Comparison of ENCODE assay signal across 8 cellular contexts in genomic region chr20:63553933-63554290, GRCh38. TPM values are rescaled to one million over a fixed set of nuclear protein-coding genes. Genes with fewer than 3 reads are reported as not detected.
DNase-seq lines count a peak whose midpoint lies in the region; ATAC-seq and TF ChIP-seq lines count a peak whose summit lies in the region.

Gene FNDC11, plus strand, starts transcription at chr20:63554159. Its CDS starts 1,505 bp downstream, at chr20:63555664.

- DNase-seq in GM10266 (ENCODE audit: extremely low spot score) (peak; percentile 73), naive B cell (peak; percentile 74), NCI-H446 treated with DMSO at 0.1 percent for 48 hours (lab: John Stamatoyannopoulos, UW) (no peak)
- DNase-seq in T-helper 2 cell treated with Interferon-gamma antibody and Interleukin-4, amounts not matched to agents 5 μg/mL and 100 μg/mL, for 36 hours (ENCODE audit: low spot score), result peak; percentile 49
- DNase-seq in effector CD8-positive, alpha-beta T cell (lab: John Stamatoyannopoulos, UW), result peak; percentile 49

- H3K4me1 Mint-ChIP-seq in T-helper 2 cell treated with Interferon-gamma antibody and Interleukin-4, amounts not matched to agents 5 μg/mL and 100 μg/mL, for 36 hours (ENCODE audit: low read depth), result peaks cover 12% of the 10 kb centered on the region
- peaks cover 30 to 57% (median 47%) of the 10 kb centered on the region in 3 donors for H3K4me1 Mint-ChIP-seq in naive B cell

- peak within 1 kb of the TSS; percentile 73 for H3K4me3 Mint-ChIP-seq in T-helper 2 cell treated with Interferon-gamma antibody and Interleukin-4, amounts not matched to agents 5 μg/mL and 100 μg/mL, for 36 hours
- peak within 1 kb of the TSS; percentile 79 to 94 (median 90) for H3K4me3 Mint-ChIP-seq in naive B cell

- peaks cover 19% of the 10 kb centered on the region for H3K27me3 Mint-ChIP-seq in T-helper 2 cell treated with Interferon-gamma antibody and Interleukin-4, amounts not matched to agents 5 μg/mL and 100 μg/mL, for 36 hours (ENCODE audit: low read depth)
- peaks cover 0 to 6% (median 0%) of the 10 kb centered on the region in 3 donors for H3K27me3 Mint-ChIP-seq in naive B cell

- peak within 1 kb of the TSS; percentile 84 for H3K27ac Mint-ChIP-seq in T-helper 2 cell treated with Interferon-gamma antibody and Interleukin-4, amounts not matched to agents 5 μg/mL and 100 μg/mL, for 36 hours
- H3K27ac Mint-ChIP-seq in naive B cell, result peak within 1 kb of the TSS; percentile 96 to 98 (median 97)

- no peak for TF ChIP-seq CTCF in GM10266 (IDR thresholded peaks at IDR 0.05; ENCODE audit: control insufficient read depth, insufficient read depth, low read depth, missing control alignments)

- H3K36me3 Mint-ChIP-seq in T-helper 2 cell treated with Interferon-gamma antibody and Interleukin-4, amounts not matched to agents 5 μg/mL and 100 μg/mL, for 36 hours (ENCODE audit: low read depth), result no peaks in the 10 kb centered on the region
- H3K36me3 Mint-ChIP-seq in naive B cell, result no peaks in the 10 kb centered on the region

- ATAC-seq in HG02884 (IDR thresholded peaks at IDR 0.05; ENCODE audit: unreplicated experiment) (peak; percentile 24), naive B cell (ENCODE audit: low read depth in 2 of 2) (peak; percentile 52 to 57), GM19455 (IDR thresholded peaks at IDR 0.05; ENCODE audit: unreplicated experiment) (no peak), GM21786 (IDR thresholded peaks at IDR 0.05; ENCODE audit: unreplicated experiment) (no peak)

- no peaks in the 10 kb centered on the region for H3K9me3 Mint-ChIP-seq in T-helper 2 cell treated with Interferon-gamma antibody and Interleukin-4, amounts not matched to agents 5 μg/mL and 100 μg/mL, for 36 hours
- no peaks in the 10 kb centered on the region for H3K9me3 Mint-ChIP-seq in naive B cell

RNA-seq across cellular contexts. Expression of gene FNDC11, which starts in this region (rescaled TPM):
- polyA plus RNA-seq in naive B cell (ENCODE audit: low read depth in 6 of 6), result 1 to 10 TPM in 5 of 6 donors, under 1 TPM in 1; 0.08 to 5.2 (median 1.8) TPM

Comparison
In these comparisons a context has a peak if more than half of its experiments do, and no peak if none do; other contexts are left out.
1. ATAC-seq: peak in HG02884 (single experiment) and naive B cell (2 of 2); none in GM19455 (single experiment) and GM21786 (single experiment).